ENCODE assay signal across 20 cellular contexts in genomic region chr12:69210661-69211060, GRCh38.
"Had no signal": no experiment of that assay in that cellular context is flagged by ENCODE, and none has a peak within 500 bp of the region (broad histone marks: within the 10 kb centered on the region; RNA-seq: fewer than 3 reads in every experiment).

No MANE protein-coding gene starts in this region.

- H3K4me1 Mint-ChIP-seq: brain had no signal

- ATAC-seq: activated T-cell treated with anti-CD3 and anti-CD28 coated beads, Interleukin-2, amount 50 U/mL, for 4 hours; activated T-helper 17 cell treated with anti-CD3 and anti-CD28 coated beads, Interleukin-2, amount 50 U/mL, for 72 hours; foreskin keratinocyte; gastrocnemius medialis; heart left ventricle had no signal

- DNase-seq: activated CD4-positive, alpha-beta memory T cell treated with anti-CD3 and anti-CD28 coated beads for 36 hours; activated CD4-positive, CD25-positive, alpha-beta regulatory T cell; activated CD8-positive, alpha-beta memory T cell treated with anti-CD3 and anti-CD28 coated beads for 24 hours; activated effector memory CD4-positive, alpha-beta T cell treated with Interleukin-2 at 50 U/mL for 16 hours; activated gamma-delta T cell treated with Interleukin-2 at 50 U/mL for 16 hours; activated naive CD4-positive, alpha-beta T cell treated with anti-CD3 and anti-CD28 coated beads, Interleukin-2, amount 50 U/mL, for 16 hours; activated naive CD4-positive, alpha-beta T cell treated with Interleukin-2 at 50 U/mL for 16 hours; activated T-cell treated with anti-CD3 and anti-CD28 coated beads, Interleukin-2, amount 50 U/mL, for 4 hours; central memory CD4-positive, alpha-beta T cell; cerebellar nuclear complex; colonic mucosa; effector CD8-positive, alpha-beta T cell; foreskin keratinocyte; gastrocnemius medialis; glutamatergic neuron; heart left ventricle; T-helper 2 cell had no signal

- H3K27me3 Mint-ChIP-seq: activated CD4-positive, alpha-beta memory T cell treated with anti-CD3 and anti-CD28 coated beads for 36 hours; activated naive CD8-positive, alpha-beta T cell; brain had no signal

- H3K4me3 Mint-ChIP-seq: activated CD4-positive, alpha-beta memory T cell treated with anti-CD3 and anti-CD28 coated beads for 36 hours; activated naive CD8-positive, alpha-beta T cell; activated T-cell treated with anti-CD3 and anti-CD28 coated beads, Interleukin-2, amount 50 U/mL, for 4 hours; activated T-helper 17 cell treated with anti-CD3 and anti-CD28 coated beads, Interleukin-2, amount 50 U/mL, for 72 hours; brain had no signal

- H3K27ac Mint-ChIP-seq: activated CD4-positive, alpha-beta memory T cell treated with anti-CD3 and anti-CD28 coated beads for 36 hours; activated naive CD8-positive, alpha-beta T cell; activated T-helper 17 cell treated with anti-CD3 and anti-CD28 coated beads, Interleukin-2, amount 50 U/mL, for 72 hours; brain had no signal

- H3K36me3 Mint-ChIP-seq: activated CD4-positive, alpha-beta memory T cell treated with anti-CD3 and anti-CD28 coated beads for 36 hours; brain had no signal
